1 cellular context compared by ENCODE assay signal in genomic region chr4:168678751-168679366, GRCh38.
TF ChIP-seq lines count a peak whose summit lies in the region.

No MANE protein-coding gene starts in this region.

TF ChIP-seq in HEK293, 187 proteins besides CTCF, POLR2A, EP300 and RAD21 (continued from another document):
- TF ChIP-seq PRDM4 (tag by site-specific recombination; IDR thresholded peaks at IDR 0.05) (no peak), GLIS2 (tag by site-specific recombination; IDR thresholded peaks at IDR 0.05) (no peak), PRDM2 (tag by site-specific recombination; IDR thresholded peaks at IDR 0.05; ENCODE audit: borderline replicate concordance) (no peak), KLF8 (tag by site-specific recombination; IDR thresholded peaks at IDR 0.05) (no peak), ZNF239 (tag by site-specific recombination; IDR thresholded peaks at IDR 0.05) (no peak), ZNF791 (tag by site-specific recombination; IDR thresholded peaks at IDR 0.05) (no peak), ZNF785 (tag by site-specific recombination; IDR thresholded peaks at IDR 0.05) (no peak), ZBTB11 (tag by site-specific recombination; conservative IDR thresholded peaks at IDR 0.05; ENCODE audit: low read depth) (no peak), ZBTB8A (tag by site-specific recombination; IDR thresholded peaks at IDR 0.05) (no peak), ZFHX2 (tag by site-specific recombination; conservative IDR thresholded peaks at IDR 0.05) (peak; percentile 96), ZNF48 (tag by site-specific recombination; IDR thresholded peaks at IDR 0.05) (no peak), ZNF473 (tag by site-specific recombination; IDR thresholded peaks at IDR 0.05) (no peak), HOXC10 (CRISPR knock-in tag; IDR thresholded peaks at IDR 0.05) (no peak), KLF10 (tag by site-specific recombination; IDR thresholded peaks at IDR 0.05) (no peak), PRDM1 (tag by site-specific recombination; IDR thresholded peaks at IDR 0.05) (no peak), ZNF792 (tag by site-specific recombination; IDR thresholded peaks at IDR 0.05) (no peak), EGR2 (tag by site-specific recombination; IDR thresholded peaks at IDR 0.05; ENCODE audit: low read depth) (peak; percentile 91), ZNF266 (tag by site-specific recombination; IDR thresholded peaks at IDR 0.05; ENCODE audit: low read depth) (no peak), ZSCAN4 (tag by site-specific recombination; IDR thresholded peaks at IDR 0.05) (no peak), ZNF837 (tag by site-specific recombination; IDR thresholded peaks at IDR 0.05) (no peak), HIC1 (tag by site-specific recombination; IDR thresholded peaks at IDR 0.05) (no peak), ZNF2 (tag by site-specific recombination; IDR thresholded peaks at IDR 0.05) (no peak), ZNF624 (tag by site-specific recombination; IDR thresholded peaks at IDR 0.05) (no peak), ZNF449 (tag by site-specific recombination; IDR thresholded peaks at IDR 0.05) (no peak), WT1 (tag by site-specific recombination; IDR thresholded peaks at IDR 0.05) (no peak), ZNF18 (tag by site-specific recombination; IDR thresholded peaks at IDR 0.05) (peak; percentile 56; the same call in 1 of the 2 replicates)
